In the genomic region with DNA sequence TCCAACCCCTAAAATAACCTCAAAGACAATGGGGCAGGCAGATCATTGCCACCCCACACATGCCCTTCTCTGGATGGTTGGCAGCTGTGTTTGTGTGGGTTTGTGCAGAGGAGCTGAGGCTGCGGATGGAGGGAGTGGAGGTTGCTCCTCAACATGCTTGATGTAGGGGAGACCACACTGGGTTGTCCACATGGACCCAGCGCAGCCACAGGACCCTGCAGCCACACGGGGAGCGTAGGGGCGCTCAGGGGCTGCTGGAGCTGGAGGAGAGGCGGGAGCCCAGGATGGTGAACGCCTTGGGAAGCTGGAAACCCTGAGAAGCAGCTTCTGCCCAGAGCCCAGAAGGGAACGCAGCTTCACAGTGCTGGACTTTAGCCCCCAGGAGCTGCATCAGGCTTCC, we compare ENCODE assay signal across 25 cellular contexts.
"Had no signal": no experiment of that assay in that cellular context is flagged by ENCODE, and none has a peak within 500 bp of the region (broad histone marks: within the 10 kb centered on the region; RNA-seq: fewer than 3 reads in every experiment).

No MANE protein-coding gene starts in this region.

- H3K36me3 Mint-ChIP-seq: mesothelial cell of epicardium; naive thymus-derived CD4-positive, alpha-beta T cell; type B pancreatic cell had no signal

- H3K4me1 ChIP-seq: pancreas, psoas muscle, testis, tibial artery had no signal

- H3K4me3 ChIP-seq: cardiac muscle cell, coronary artery, pancreas, psoas muscle, skin epidermis, testis, tibial artery had no signal

- H3K9me3 ChIP-seq: neutrophil, pancreas, psoas muscle, testis, tibial artery had no signal

- H3K27me3 ChIP-seq: cardiac muscle cell, pancreas, testis had no signal

- H3K27ac Mint-ChIP-seq: effector memory CD8-positive, alpha-beta T cell; mesothelial cell of epicardium; naive thymus-derived CD4-positive, alpha-beta T cell; stimulated activated naive B cell treated with anti-CD40 and anti-IgM and Interleukin-4, amounts not matched to agents 10 μg/mL and 1 μg/mL and 100 μg/mL, for 72 hours; type B pancreatic cell had no signal

- H3K27ac ChIP-seq: cardiac muscle cell, coronary artery, neutrophil, pancreas, psoas muscle, skin epidermis, testis, tibial artery had no signal

- H3K36me3 ChIP-seq: cardiac muscle cell, neutrophil, pancreas, tibial artery had no signal

- H3K9me3 Mint-ChIP-seq: effector memory CD8-positive, alpha-beta T cell; mesothelial cell of epicardium; naive thymus-derived CD4-positive, alpha-beta T cell; nephron; stimulated activated naive B cell treated with anti-CD40 and anti-IgM and Interleukin-4, amounts not matched to agents 10 μg/mL and 1 μg/mL and 100 μg/mL, for 72 hours; type B pancreatic cell had no signal

- FAIRE-seq: endometrium, frontal cortex, keratinocyte, pancreas, urothelium cell line had no signal

- H3K4me3 Mint-ChIP-seq: effector memory CD8-positive, alpha-beta T cell; mesothelial cell of epicardium; naive thymus-derived CD4-positive, alpha-beta T cell; nephron; stimulated activated naive B cell treated with anti-CD40 and anti-IgM and Interleukin-4, amounts not matched to agents 10 μg/mL and 1 μg/mL and 100 μg/mL, for 72 hours; type B pancreatic cell had no signal

- ATAC-seq: effector memory CD8-positive, alpha-beta T cell; naive thymus-derived CD4-positive, alpha-beta T cell; pancreas; psoas muscle; right cardiac atrium; stimulated activated naive B cell treated with anti-CD40 and anti-IgM and Interleukin-4, amounts not matched to agents 10 μg/mL and 1 μg/mL and 100 μg/mL, for 72 hours had no signal

- DNase-seq: dermis blood vessel endothelial cell; effector memory CD8-positive, alpha-beta T cell; erythroblast; mesenchymal stem cell; naive thymus-derived CD4-positive, alpha-beta T cell; psoas muscle; right cardiac atrium; stimulated activated CD4-positive, alpha-beta T cell treated with anti-CD3 and anti-CD28 coated beads, Interleukin-15, amount 100 ng/mL, for 24 hours; stimulated activated CD4-positive, alpha-beta T cell treated with anti-CD3 and anti-CD28 coated beads, Interleukin-2, amount 100 ng/mL, for 48 hours; stimulated activated naive B cell treated with anti-CD40 and anti-IgM and Interleukin-4, amounts not matched to agents 10 μg/mL and 1 μg/mL and 100 μg/mL, for 72 hours; substantia nigra; testis; tibial artery had no signal
